12 cellular contexts compared by ENCODE assay signal in genomic region chr3:112974894-112975293, GRCh38. TPM values are rescaled to one million over a fixed set of nuclear protein-coding genes. Genes with fewer than 3 reads are reported as not detected.
DNase-seq lines count a peak whose midpoint lies in the region; ATAC-seq and TF ChIP-seq lines count a peak whose summit lies in the region.
"Had no signal": no experiment of that assay in that cellular context is flagged by ENCODE, and none has a peak within 500 bp of the region (broad histone marks: within the 10 kb centered on the region; RNA-seq: fewer than 3 reads in every experiment).

Gene CD200R1, minus strand, starts transcription at chr3:112975103. Its CDS starts 246 bp downstream, at chr3:112974857.

- H3K27ac Mint-ChIP-seq in activated CD4-positive, alpha-beta T cell treated with anti-CD3 and anti-CD28 coated beads, Interleukin-2, amount 10 ng/mL, durations not matched to agents 7 days and 5 days, result peak within 1 kb of the TSS; percentile 89
- peak within 1 kb of the TSS; percentile 86 for H3K27ac Mint-ChIP-seq in T-helper 2 cell treated with Interferon-gamma antibody and Interleukin-4, amounts not matched to agents 5 μg/mL and 100 μg/mL, for 36 hours
- H3K27ac Mint-ChIP-seq in stimulated activated memory B cell treated with anti-CD40 and anti-IgM and Interleukin-4, amounts not matched to agents 10 μg/mL and 1 μg/mL and 100 μg/mL, for 72 hours, result peak within 1 kb of the TSS; percentile 94
- H3K27ac Mint-ChIP-seq in Calu3 (ENCODE audit: unreplicated experiment), result no peak within 1 kb of the TSS

- peak; percentile 26 for ATAC-seq in stimulated activated memory B cell treated with anti-CD40 and anti-IgM and Interleukin-4, amounts not matched to agents 10 μg/mL and 1 μg/mL and 100 μg/mL, for 72 hours
- ATAC-seq in HG02759 (IDR thresholded peaks at IDR 0.05; ENCODE audit: unreplicated experiment), result no peak
- ATAC-seq: A549, foreskin keratinocyte had no signal

- H3K9me3 ChIP-seq in esophagus squamous epithelium, result no peaks in the 10 kb centered on the region
- H3K9me3 ChIP-seq: A549 had no signal

- TF ChIP-seq CTCF in esophagus squamous epithelium (IDR thresholded peaks at IDR 0.05) (no peak), Calu3 (IDR thresholded peaks at IDR 0.05; ENCODE audit: unreplicated experiment) (no peak)

- CTCF ChIA-PET in activated CD4-positive, alpha-beta T cell treated with anti-CD3 and anti-CD28 coated beads, Interleukin-2, amount 10 ng/mL, durations not matched to agents 7 days and 5 days (lab: Charles Lee), result interaction anchor here (1.1 to 1.6 kb wide), 4 partner anchors 10 to 332 kb away, joined by 3 to 7 read pairs (median 4); no protein-coding TSS in a partner anchor
- CTCF ChIA-PET in Calu3 (lab: Charles Lee), result interaction anchor here (0.6 kb wide), 1 partner anchor 29 kb away, joined by 3 read pairs; no protein-coding TSS in a partner anchor

- peak; percentile 24 for DNase-seq in activated CD4-positive, alpha-beta T cell treated with anti-CD3 and anti-CD28 coated beads, Interleukin-2, amount 10 ng/mL, durations not matched to agents 7 days and 5 days
- DNase-seq in activated CD4-positive, alpha-beta T cell treated with anti-CD3 and anti-CD28 coated beads, Interleukin-2, amount 50 U/mL, for 1 hour, result no peak
- no peak for DNase-seq in T-helper 2 cell treated with Interferon-gamma antibody and Interleukin-4, amounts not matched to agents 5 μg/mL and 100 μg/mL, for 36 hours (ENCODE audit: low spot score)
- no peak for DNase-seq in esophagus squamous epithelium (lab: John Stamatoyannopoulos, UW)
- DNase-seq in Calu3, result no peak
- no peak for DNase-seq in Ammon's horn (ENCODE audit: low spot score)
- DNase-seq: foreskin keratinocyte, OCI-M1 had no signal

- peak in 1 of 4 donors; percentile 27 for TF ChIP-seq POLR2A in esophagus squamous epithelium (IDR thresholded peaks at IDR 0.05)

- H3K4me3 Mint-ChIP-seq in activated CD4-positive, alpha-beta T cell treated with anti-CD3 and anti-CD28 coated beads, Interleukin-2, amount 10 ng/mL, durations not matched to agents 7 days and 5 days, result peak within 1 kb of the TSS; percentile 84
- H3K4me3 Mint-ChIP-seq in T-helper 2 cell treated with Interferon-gamma antibody and Interleukin-4, amounts not matched to agents 5 μg/mL and 100 μg/mL, for 36 hours, result peak within 1 kb of the TSS; percentile 90
- peak within 1 kb of the TSS; percentile 93 for H3K4me3 Mint-ChIP-seq in stimulated activated memory B cell treated with anti-CD40 and anti-IgM and Interleukin-4, amounts not matched to agents 10 μg/mL and 1 μg/mL and 100 μg/mL, for 72 hours
- no peak within 1 kb of the TSS for H3K4me3 Mint-ChIP-seq in Calu3 (ENCODE audit: low read depth, unreplicated experiment)

- H3K27ac ChIP-seq in esophagus squamous epithelium, result peak within 1 kb of the TSS; percentile 51 to 76 (median 70)
- H3K27ac ChIP-seq: A549, foreskin keratinocyte had no signal

- no peaks in the 10 kb centered on the region for H3K9me3 Mint-ChIP-seq in activated CD4-positive, alpha-beta T cell treated with anti-CD3 and anti-CD28 coated beads, Interleukin-2, amount 10 ng/mL, durations not matched to agents 7 days and 5 days
- H3K9me3 Mint-ChIP-seq in T-helper 2 cell treated with Interferon-gamma antibody and Interleukin-4, amounts not matched to agents 5 μg/mL and 100 μg/mL, for 36 hours, result no peaks in the 10 kb centered on the region
- no peaks in the 10 kb centered on the region for H3K9me3 Mint-ChIP-seq in stimulated activated memory B cell treated with anti-CD40 and anti-IgM and Interleukin-4, amounts not matched to agents 10 μg/mL and 1 μg/mL and 100 μg/mL, for 72 hours
- H3K9me3 Mint-ChIP-seq in Calu3 (ENCODE audit: low read depth, unreplicated experiment), result no peaks in the 10 kb centered on the region

- BruUV-seq in Calu3 (replicated peaks; lab: Mats Ljungman, UMichigan), result no TSS peak

- H3K36me3 ChIP-seq in esophagus squamous epithelium, result no peaks in the 10 kb centered on the region

- peaks cover 65% of the 10 kb centered on the region for H3K4me1 Mint-ChIP-seq in activated CD4-positive, alpha-beta T cell treated with anti-CD3 and anti-CD28 coated beads, Interleukin-2, amount 10 ng/mL, durations not matched to agents 7 days and 5 days
- H3K4me1 Mint-ChIP-seq in T-helper 2 cell treated with Interferon-gamma antibody and Interleukin-4, amounts not matched to agents 5 μg/mL and 100 μg/mL, for 36 hours (ENCODE audit: low read depth), result peaks cover 60% of the 10 kb centered on the region
- H3K4me1 Mint-ChIP-seq in stimulated activated memory B cell treated with anti-CD40 and anti-IgM and Interleukin-4, amounts not matched to agents 10 μg/mL and 1 μg/mL and 100 μg/mL, for 72 hours, result peaks cover 79% of the 10 kb centered on the region
- H3K4me1 Mint-ChIP-seq in Calu3 (ENCODE audit: low read depth, unreplicated experiment), result no peaks in the 10 kb centered on the region

- H3K27me3 ChIP-seq in esophagus squamous epithelium, result no peaks in the 10 kb centered on the region

- intact Hi-C loops in esophagus squamous epithelium (cut with DNase I), result loop anchor here (10.0 kb wide), 1 partner anchor 330 kb away; the partner anchor contains the start of gene CCDC80
- intact Hi-C loops in Calu3 (cut with micrococcal nuclease; ENCODE audit: unreplicated experiment), result no loop called here

- peaks cover 0 to 47% (median 3%) of the 10 kb centered on the region in 3 donors for H3K4me1 ChIP-seq in esophagus squamous epithelium
- H3K4me1 ChIP-seq: foreskin keratinocyte had no signal

- no peaks in the 10 kb centered on the region for H3K27me3 Mint-ChIP-seq in activated CD4-positive, alpha-beta T cell treated with anti-CD3 and anti-CD28 coated beads, Interleukin-2, amount 10 ng/mL, durations not matched to agents 7 days and 5 days
- no peaks in the 10 kb centered on the region for H3K27me3 Mint-ChIP-seq in T-helper 2 cell treated with Interferon-gamma antibody and Interleukin-4, amounts not matched to agents 5 μg/mL and 100 μg/mL, for 36 hours (ENCODE audit: low read depth)
- no peaks in the 10 kb centered on the region for H3K27me3 Mint-ChIP-seq in stimulated activated memory B cell treated with anti-CD40 and anti-IgM and Interleukin-4, amounts not matched to agents 10 μg/mL and 1 μg/mL and 100 μg/mL, for 72 hours
- peaks cover 14% of the 10 kb centered on the region for H3K27me3 Mint-ChIP-seq in Calu3 (ENCODE audit: unreplicated experiment)

- peak within 1 kb of the TSS; percentile 13 to 59 (median 38) for H3K4me3 ChIP-seq in esophagus squamous epithelium
- H3K4me3 ChIP-seq: A549 had no signal

- POLR2A ChIA-PET in activated CD4-positive, alpha-beta T cell treated with anti-CD3 and anti-CD28 coated beads, Interleukin-2, amount 10 ng/mL, durations not matched to agents 7 days and 5 days (lab: Charles Lee), result interaction anchor here (0.6 kb wide), 1 partner anchor 300 kb away, joined by 5 read pairs; no protein-coding TSS in a partner anchor

- WGBS in esophagus squamous epithelium, 2 donors, result 8 to 16% methylated on average over 5 of the region's 5 CpGs

- peaks cover 13% of the 10 kb centered on the region for H3K36me3 Mint-ChIP-seq in activated CD4-positive, alpha-beta T cell treated with anti-CD3 and anti-CD28 coated beads, Interleukin-2, amount 10 ng/mL, durations not matched to agents 7 days and 5 days (ENCODE audit: low read depth)
- peaks cover 3% of the 10 kb centered on the region for H3K36me3 Mint-ChIP-seq in T-helper 2 cell treated with Interferon-gamma antibody and Interleukin-4, amounts not matched to agents 5 μg/mL and 100 μg/mL, for 36 hours (ENCODE audit: low read depth)
- H3K36me3 Mint-ChIP-seq in stimulated activated memory B cell treated with anti-CD40 and anti-IgM and Interleukin-4, amounts not matched to agents 10 μg/mL and 1 μg/mL and 100 μg/mL, for 72 hours, result no peaks in the 10 kb centered on the region
- H3K36me3 Mint-ChIP-seq in Calu3 (ENCODE audit: insufficient read depth, unreplicated experiment), result no peaks in the 10 kb centered on the region

RNA-seq across cellular contexts. Expression of gene CD200R1, which starts in this region (rescaled TPM):
- 1 to 10 TPM; 8.8 TPM for total RNA-seq in activated CD4-positive, alpha-beta T cell treated with anti-CD3 and anti-CD28 coated beads, Interleukin-2, amount 10 ng/mL, durations not matched to agents 7 days and 5 days
- total RNA-seq in esophagus squamous epithelium (1 to 10 TPM; 2.9 to 9.6 (median 4.3) TPM), Calu3 (2022) (not detected in 2 replicates)
- total RNA-seq: bronchial epithelial cell had no signal
